9 cellular contexts compared by ENCODE assay signal in genomic region chr1:206001476-206001888, GRCh38.
DNase-seq lines count a peak whose midpoint lies in the region; ATAC-seq and TF ChIP-seq lines count a peak whose summit lies in the region.
"Had no signal": no experiment of that assay in that cellular context is flagged by ENCODE, and none has a peak within 500 bp of the region (broad histone marks: within the 10 kb centered on the region; RNA-seq: fewer than 3 reads in every experiment).

No MANE protein-coding gene starts in this region.

- H3K36me3 Mint-ChIP-seq in stimulated activated naive B cell treated with anti-CD40 and anti-IgM and Interleukin-4, amounts not matched to agents 10 μg/mL and 1 μg/mL and 100 μg/mL, for 72 hours = peaks cover 0 to 7% of the 10 kb centered on the region in 2 donors
- H3K36me3 Mint-ChIP-seq: activated naive CD8-positive, alpha-beta T cell treated with anti-CD3 and anti-CD28 coated beads, Interleukin-2, amount 10 ng/mL, durations not matched to agents 7 days and 5 days had no signal

- peak overlapping the region; percentile 11; the same call in 1 of the 2 replicates for H2AFZ ChIP-seq in MM.1S (ENCODE audit: low read length)

- H3K4me1 Mint-ChIP-seq in stimulated activated naive B cell treated with anti-CD40 and anti-IgM and Interleukin-4, amounts not matched to agents 10 μg/mL and 1 μg/mL and 100 μg/mL, for 72 hours = peaks cover 17 to 19% of the 10 kb centered on the region in 2 donors

- no peaks in the 10 kb centered on the region for H3K27me3 Mint-ChIP-seq in stimulated activated naive B cell treated with anti-CD40 and anti-IgM and Interleukin-4, amounts not matched to agents 10 μg/mL and 1 μg/mL and 100 μg/mL, for 72 hours

- no peaks in the 10 kb centered on the region for H3F3A ChIP-seq in MM.1S (ENCODE audit: insufficient read depth, low read length)

- peaks cover 6 to 8% of the 10 kb centered on the region in 2 donors for H3K9me3 Mint-ChIP-seq in stimulated activated naive B cell treated with anti-CD40 and anti-IgM and Interleukin-4, amounts not matched to agents 10 μg/mL and 1 μg/mL and 100 μg/mL, for 72 hours
- H3K9me3 Mint-ChIP-seq: activated naive CD8-positive, alpha-beta T cell treated with anti-CD3 and anti-CD28 coated beads, Interleukin-2, amount 10 ng/mL, durations not matched to agents 7 days and 5 days had no signal

- H3K4me3 ChIP-seq in MM.1S (ENCODE audit: low read length) = no peak overlapping the region

- no peak overlapping the region for H3K9ac ChIP-seq in MM.1S (ENCODE audit: low read length)

- H3K36me3 ChIP-seq in MM.1S (replicated peaks; ENCODE audit: insufficient read depth, low read length) = no peaks in the 10 kb centered on the region

- peak; percentile 90 for DNase-seq in AG08396 (ENCODE audit: low spot score)
- DNase-seq in MM.1S = no peak
- DNase-seq in anterior cingulate cortex (lab: John Stamatoyannopoulos, UW) = peak in 30 of 58 donors; percentile 13 to 75 (median 37)
- peak; percentile 97 for DNase-seq in iris pigment epithelial cell (ENCODE audit: low read depth)
- DNase-seq in stimulated activated naive B cell treated with anti-CD40 and anti-IgM and Interleukin-4, amounts not matched to agents 10 μg/mL and 1 μg/mL and 100 μg/mL, for 72 hours = no peak
- no peak for DNase-seq in OCI-M2 (lab: John Stamatoyannopoulos, UW; ENCODE audit: unreplicated experiment)
- DNase-seq: activated naive CD8-positive, alpha-beta T cell treated with anti-CD3 and anti-CD28 coated beads, Interleukin-2, amount 10 ng/mL, durations not matched to agents 7 days and 5 days had no signal

- peak overlapping the region; percentile 49 for H3K27ac Mint-ChIP-seq in stimulated activated naive B cell treated with anti-CD40 and anti-IgM and Interleukin-4, amounts not matched to agents 10 μg/mL and 1 μg/mL and 100 μg/mL, for 72 hours
- H3K27ac Mint-ChIP-seq: activated naive CD8-positive, alpha-beta T cell treated with anti-CD3 and anti-CD28 coated beads, Interleukin-2, amount 10 ng/mL, durations not matched to agents 7 days and 5 days had no signal

- no peak for TF ChIP-seq CTCF in MM.1S (IDR thresholded peaks at IDR 0.05; ENCODE audit: low read length)

- H3K4me1 ChIP-seq in MM.1S (ENCODE audit: low read length) = peaks cover 10% of the 10 kb centered on the region

- peak; percentile 63 to 80 for ATAC-seq in stimulated activated naive B cell treated with anti-CD40 and anti-IgM and Interleukin-4, amounts not matched to agents 10 μg/mL and 1 μg/mL and 100 μg/mL, for 72 hours (replicated peaks)
- ATAC-seq in GM18867 (IDR thresholded peaks at IDR 0.05; ENCODE audit: unreplicated experiment) (no peak), GM18870 (IDR thresholded peaks at IDR 0.05; ENCODE audit: unreplicated experiment) (no peak)

- H3K9me2 ChIP-seq in MM.1S (replicated peaks; ENCODE audit: insufficient read depth, low read length) = no peaks in the 10 kb centered on the region

- H4K20me1 ChIP-seq in MM.1S (ENCODE audit: insufficient read depth, low read length) = no peaks in the 10 kb centered on the region

- no peak overlapping the region for H3K27ac ChIP-seq in MM.1S (ENCODE audit: low read length)

- H3K4me2 ChIP-seq in MM.1S (ENCODE audit: low read depth, low read length) = peak overlapping the region; percentile 10; the same call in 1 of the 2 replicates

- no peak overlapping the region for H3K4me3 Mint-ChIP-seq in stimulated activated naive B cell treated with anti-CD40 and anti-IgM and Interleukin-4, amounts not matched to agents 10 μg/mL and 1 μg/mL and 100 μg/mL, for 72 hours
- H3K4me3 Mint-ChIP-seq: activated naive CD8-positive, alpha-beta T cell treated with anti-CD3 and anti-CD28 coated beads, Interleukin-2, amount 10 ng/mL, durations not matched to agents 7 days and 5 days had no signal

- H3K27me3 ChIP-seq in MM.1S (replicated peaks; ENCODE audit: insufficient read depth, low read length) = no peaks in the 10 kb centered on the region

- H3K9me3 ChIP-seq in MM.1S (replicated peaks; ENCODE audit: insufficient read depth, low read length) = no peaks in the 10 kb centered on the region

- no peaks in the 10 kb centered on the region for H3K79me2 ChIP-seq in MM.1S (ENCODE audit: low read length)

Comparison
In these comparisons a context has a peak if more than half of its experiments do, and no peak if none do; other contexts are left out.
1. DNase-seq: peak in AG08396 (single experiment), anterior cingulate cortex (30 of 58) and iris pigment epithelial cell (single experiment); none in MM.1S (single experiment), stimulated activated naive B cell treated with anti-CD40 and anti-IgM and Interleukin-4, amounts not matched to agents 10 μg/mL and 1 μg/mL and 100 μg/mL, for 72 hours (single experiment) and OCI-M2 (single experiment).
2. ATAC-seq: peak in stimulated activated naive B cell treated with anti-CD40 and anti-IgM and Interleukin-4, amounts not matched to agents 10 μg/mL and 1 μg/mL and 100 μg/mL, for 72 hours (2 of 2); none in GM18867 (single experiment) and GM18870 (single experiment).